Comparison of ENCODE assay signal across 1 cellular context in the genomic region with DNA sequence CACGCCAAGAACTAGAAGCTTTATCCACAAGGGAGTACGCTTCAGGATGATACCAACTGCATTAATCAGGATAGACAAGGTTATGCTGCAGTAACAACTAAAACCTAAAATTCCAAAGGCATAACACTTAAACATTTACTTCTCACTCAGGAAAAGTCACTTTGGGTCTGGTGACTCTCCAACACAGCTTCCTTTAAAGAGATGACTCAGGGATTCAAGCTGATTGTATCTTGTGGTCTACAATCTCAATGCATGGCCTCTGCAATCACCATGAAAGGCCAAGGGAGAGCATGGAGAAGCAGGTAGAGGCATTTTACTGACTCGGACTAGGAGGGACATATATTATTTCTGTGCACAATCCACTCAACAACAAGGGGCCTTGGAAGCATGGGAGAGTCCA.
TF ChIP-seq lines count a peak whose summit lies in the region.

No MANE protein-coding gene starts in this region.

TF ChIP-seq in IMR-90, 13 proteins besides CTCF, POLR2A, EP300 and RAD21:
- peak; percentile 44; the same call in 1 of the 2 replicates for TF ChIP-seq MAFK (IDR thresholded peaks at IDR 0.05; ENCODE audit: low read depth, low read length)
- TF ChIP-seq BHLHE40 (IDR thresholded peaks at IDR 0.05; ENCODE audit: low read depth, low read length), result no peak
- no peak for TF ChIP-seq MAZ (IDR thresholded peaks at IDR 0.05; ENCODE audit: borderline replicate concordance, low read depth, low read length)
